Comparison of ENCODE assay signal across 11 cellular contexts in genomic region chr1:116326486-116326885, GRCh38. TPM values are rescaled to one million over a fixed set of nuclear protein-coding genes. Genes with fewer than 3 reads are reported as not detected.
DNase-seq lines count a peak whose midpoint lies in the region; ATAC-seq, FAIRE-seq and TF ChIP-seq lines count a peak whose summit lies in the region.
"Had no signal": no experiment of that assay in that cellular context is flagged by ENCODE, and none has a peak within 500 bp of the region (broad histone marks: within the 10 kb centered on the region; RNA-seq: fewer than 3 reads in every experiment).

No MANE protein-coding gene starts in this region.

- peak overlapping the region; percentile 9 to 80 (median 70) for H3K4me3 Mint-ChIP-seq in CD4-positive, CD25-positive, alpha-beta regulatory T cell
- H3K4me3 Mint-ChIP-seq in activated CD8-positive, alpha-beta T cell treated with anti-CD3 and anti-CD28 coated beads for 36 hours, result peak overlapping the region; percentile 31
- peak overlapping the region in 1 of 8 donors; percentile 82 for H3K4me3 Mint-ChIP-seq in naive B cell

- H3K9me3 ChIP-seq in CD4-positive, CD25-positive, alpha-beta regulatory T cell (ENCODE audit: control insufficient read depth in 2 of 2, low read length in 2 of 2), result no peaks in the 10 kb centered on the region
- H3K9me3 ChIP-seq: esophagus muscularis mucosa, ovary, stomach had no signal

- FAIRE-seq in D721Med (lab: Jason Lieb, UNC), result no peak

- CTCF ChIA-PET in activated CD8-positive, alpha-beta T cell treated with anti-CD3 and anti-CD28 coated beads for 36 hours (lab: Charles Lee), result interaction anchor here (1.5 to 1.9 kb wide), 3 partner anchors 8 to 187 kb away, joined by 4 to 7 read pairs (median 5); no protein-coding TSS in a partner anchor

- H3K27me3 Mint-ChIP-seq in CD4-positive, CD25-positive, alpha-beta regulatory T cell, result peaks cover 4% of the 10 kb centered on the region
- no peaks in the 10 kb centered on the region for H3K27me3 Mint-ChIP-seq in activated CD8-positive, alpha-beta T cell treated with anti-CD3 and anti-CD28 coated beads for 36 hours
- no peaks in the 10 kb centered on the region for H3K27me3 Mint-ChIP-seq in naive B cell

- TF ChIP-seq CTCF in activated CD8-positive, alpha-beta T cell treated with anti-CD3 and anti-CD28 coated beads for 36 hours (IDR thresholded peaks at IDR 0.05), result no peak
- no peak for TF ChIP-seq CTCF in D721Med (IDR thresholded peaks at IDR 0.05; ENCODE audit: insufficient read depth, missing control alignments)

- H3K4me1 Mint-ChIP-seq in CD4-positive, CD25-positive, alpha-beta regulatory T cell, result peaks cover 26 to 88% (median 64%) of the 10 kb centered on the region in 4 donors
- peaks cover 59% of the 10 kb centered on the region for H3K4me1 Mint-ChIP-seq in activated CD8-positive, alpha-beta T cell treated with anti-CD3 and anti-CD28 coated beads for 36 hours (ENCODE audit: low read depth)
- peaks cover 17 to 28% (median 21%) of the 10 kb centered on the region in 3 donors for H3K4me1 Mint-ChIP-seq in naive B cell

- H3K36me3 ChIP-seq in CD4-positive, CD25-positive, alpha-beta regulatory T cell (ENCODE audit: control insufficient read depth, insufficient read depth, low read length), result no peaks in the 10 kb centered on the region
- H3K36me3 ChIP-seq: esophagus muscularis mucosa, ovary, stomach had no signal

- DNase-seq in CD4-positive, CD25-positive, alpha-beta regulatory T cell, result no peak
- DNase-seq in DMS53 treated with DMSO at 0.1 percent for 48 hours (lab: John Stamatoyannopoulos, UW; ENCODE audit: unreplicated experiment) (peak; percentile 8), naive B cell (no peak), D721Med (ENCODE audit: insufficient read length, low spot score) (no peak), HK-2 (ENCODE audit: unreplicated experiment) (no peak)
- DNase-seq in activated CD8-positive, alpha-beta T cell treated with anti-CD3 and anti-CD28 coated beads for 36 hours, result no peak
- DNase-seq: C1 segment of cervical spinal cord, ovary, stomach had no signal

- no peaks in the 10 kb centered on the region for H3K27me3 ChIP-seq in CD4-positive, CD25-positive, alpha-beta regulatory T cell (ENCODE audit: control insufficient read depth, insufficient read depth, low read length)
- H3K27me3 ChIP-seq: esophagus muscularis mucosa, ovary, stomach had no signal

- POLR2A ChIA-PET in activated CD8-positive, alpha-beta T cell treated with anti-CD3 and anti-CD28 coated beads for 36 hours (lab: Charles Lee), result interaction anchor here (0.6 to 1.3 kb wide), 2 partner anchors 9 to 46 kb away, joined by 3 read pairs; no protein-coding TSS in a partner anchor

- no peaks in the 10 kb centered on the region for H3K9me3 Mint-ChIP-seq in CD4-positive, CD25-positive, alpha-beta regulatory T cell
- H3K9me3 Mint-ChIP-seq in activated CD8-positive, alpha-beta T cell treated with anti-CD3 and anti-CD28 coated beads for 36 hours, result no peaks in the 10 kb centered on the region
- peaks cover 0 to 4% (median 0%) of the 10 kb centered on the region in 7 donors for H3K9me3 Mint-ChIP-seq in naive B cell

- ATAC-seq in CD4-positive, CD25-positive, alpha-beta regulatory T cell (ENCODE audit: low read depth in 2 of 2), result peak in 1 of 2 donors; percentile 1
- ATAC-seq in activated CD8-positive, alpha-beta T cell treated with anti-CD3 and anti-CD28 coated beads for 36 hours, result peak; percentile 12
- no peak for ATAC-seq in naive B cell (ENCODE audit: low read depth in 2 of 2)
- no peak for ATAC-seq in GM21381 (IDR thresholded peaks at IDR 0.05; ENCODE audit: unreplicated experiment)

- peak overlapping the region; percentile 88 to 98 (median 94) for H3K27ac Mint-ChIP-seq in CD4-positive, CD25-positive, alpha-beta regulatory T cell
- peak overlapping the region; percentile 97 for H3K27ac Mint-ChIP-seq in activated CD8-positive, alpha-beta T cell treated with anti-CD3 and anti-CD28 coated beads for 36 hours
- peak overlapping the region in 5 of 6 donors; percentile 8 to 95 (median 74) for H3K27ac Mint-ChIP-seq in naive B cell

- intact Hi-C loops in activated CD8-positive, alpha-beta T cell treated with anti-CD3 and anti-CD28 coated beads for 36 hours (cut with micrococcal nuclease), result no loop called here

- peaks cover 3% of the 10 kb centered on the region for H3K36me3 Mint-ChIP-seq in CD4-positive, CD25-positive, alpha-beta regulatory T cell
- no peaks in the 10 kb centered on the region for H3K36me3 Mint-ChIP-seq in activated CD8-positive, alpha-beta T cell treated with anti-CD3 and anti-CD28 coated beads for 36 hours (ENCODE audit: low read depth)
- H3K36me3 Mint-ChIP-seq in naive B cell, result no peaks in the 10 kb centered on the region

- H3K27ac ChIP-seq in CD4-positive, CD25-positive, alpha-beta regulatory T cell (ENCODE audit: insufficient read depth, low read length, poor library complexity, severe bottlenecking), result peak overlapping the region; percentile 77
- H3K27ac ChIP-seq: esophagus muscularis mucosa, ovary had no signal

- H3K4me1 ChIP-seq in CD4-positive, CD25-positive, alpha-beta regulatory T cell (ENCODE audit: control insufficient read depth, insufficient read depth, low read length, poor library complexity, severe bottlenecking), result peaks cover 67% of the 10 kb centered on the region
- H3K4me1 ChIP-seq: esophagus muscularis mucosa had no signal

- peak overlapping the region; percentile 82 for H3K4me3 ChIP-seq in CD4-positive, CD25-positive, alpha-beta regulatory T cell (ENCODE audit: low read depth, low read length)
- H3K4me3 ChIP-seq: esophagus muscularis mucosa, ovary, stomach had no signal

RNA-seq across cellular contexts. Expression of gene ATP1A1, which starts 46.6 kb away (rescaled TPM):
- total RNA-seq in CD4-positive, CD25-positive, alpha-beta regulatory T cell, result 228 TPM
- 10 to 100 TPM; 52.4 to 63.8 (median 58.8) TPM for polyA plus RNA-seq in CD4-positive, CD25-positive, alpha-beta regulatory T cell
- 100 to 1,000 TPM; 201 to 202 TPM for total RNA-seq in activated CD8-positive, alpha-beta T cell treated with anti-CD3 and anti-CD28 coated beads for 36 hours
- polyA plus RNA-seq in naive B cell (ENCODE audit: low read depth in 6 of 6), result 10 to 100 TPM in 3 of 6 donors, 1 to 10 TPM in 3; 6.9 to 13.1 (median 10.2) TPM
